1 cellular context compared by ENCODE assay signal in the genomic region with DNA sequence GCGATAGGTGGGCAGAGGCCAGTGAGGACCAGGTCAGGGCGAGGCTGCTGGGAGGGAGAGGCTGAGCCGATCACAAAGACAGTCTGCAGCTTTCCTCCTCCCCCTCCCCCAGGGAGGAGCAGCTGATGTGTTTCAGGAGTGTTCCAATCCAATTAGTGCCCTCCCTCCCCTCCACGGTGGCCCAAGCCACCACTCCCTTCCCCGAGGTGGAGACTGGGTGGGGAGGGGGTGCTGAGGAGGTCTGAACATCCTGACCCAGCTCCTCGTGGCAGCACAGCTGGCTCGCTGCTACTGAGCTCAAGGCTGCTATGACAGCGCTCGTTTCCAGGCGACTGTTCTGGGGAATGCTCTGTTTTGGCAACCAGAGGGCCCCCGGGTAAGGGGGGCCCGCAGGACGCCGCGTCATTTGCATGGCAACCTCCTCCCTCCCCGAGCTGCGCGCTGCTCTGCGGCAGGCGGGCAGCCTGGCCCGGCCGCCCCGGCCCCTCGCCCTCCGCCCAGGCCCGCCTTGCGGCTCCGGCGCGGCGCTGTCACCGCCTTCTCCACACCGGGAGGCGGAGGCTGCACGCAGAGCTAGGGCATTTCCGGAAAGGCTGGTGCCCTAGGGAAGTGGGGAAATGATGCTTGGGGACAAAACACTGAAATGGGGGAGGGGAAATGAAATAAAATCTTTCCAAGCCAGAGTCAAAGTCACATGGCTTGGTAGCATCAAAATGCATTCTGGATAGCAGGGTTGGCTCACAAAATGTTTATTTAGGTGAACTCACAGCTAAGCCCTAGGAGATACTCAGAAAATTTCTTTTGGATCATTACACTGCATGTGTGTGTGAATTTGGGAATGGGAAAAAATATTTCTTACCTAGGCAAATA.
TF ChIP-seq lines count a peak whose summit lies in the region.

No MANE protein-coding gene starts in this region.

TF ChIP-seq in K562, 482 proteins besides CTCF, POLR2A, EP300 and RAD21 (continued from another document and continues in another):
- TF ChIP-seq, protein P1, sequence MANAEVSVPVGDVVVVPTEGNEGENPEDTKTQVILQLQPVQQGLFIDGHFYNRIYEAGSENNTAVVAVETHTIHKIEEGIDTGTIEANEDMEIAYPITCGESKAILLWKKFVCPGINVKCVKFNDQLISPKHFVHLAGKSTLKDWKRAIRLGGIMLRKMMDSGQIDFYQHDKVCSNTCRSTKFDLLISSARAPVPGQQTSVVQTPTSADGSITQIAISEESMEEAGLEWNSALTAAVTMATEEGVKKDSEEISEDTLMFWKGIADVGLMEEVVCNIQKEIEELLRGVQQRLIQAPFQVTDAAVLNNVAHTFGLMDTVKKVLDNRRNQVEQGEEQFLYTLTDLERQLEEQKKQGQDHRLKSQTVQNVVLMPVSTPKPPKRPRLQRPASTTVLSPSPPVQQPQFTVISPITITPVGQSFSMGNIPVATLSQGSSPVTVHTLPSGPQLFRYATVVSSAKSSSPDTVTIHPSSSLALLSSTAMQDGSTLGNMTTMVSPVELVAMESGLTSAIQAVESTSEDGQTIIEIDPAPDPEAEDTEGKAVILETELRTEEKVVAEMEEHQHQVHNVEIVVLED (CRISPR knock-in tag; IDR thresholded peaks at IDR 0.05): peak; percentile 22; the same call in 1 of the 2 replicates
- TF ChIP-seq, protein P2, sequence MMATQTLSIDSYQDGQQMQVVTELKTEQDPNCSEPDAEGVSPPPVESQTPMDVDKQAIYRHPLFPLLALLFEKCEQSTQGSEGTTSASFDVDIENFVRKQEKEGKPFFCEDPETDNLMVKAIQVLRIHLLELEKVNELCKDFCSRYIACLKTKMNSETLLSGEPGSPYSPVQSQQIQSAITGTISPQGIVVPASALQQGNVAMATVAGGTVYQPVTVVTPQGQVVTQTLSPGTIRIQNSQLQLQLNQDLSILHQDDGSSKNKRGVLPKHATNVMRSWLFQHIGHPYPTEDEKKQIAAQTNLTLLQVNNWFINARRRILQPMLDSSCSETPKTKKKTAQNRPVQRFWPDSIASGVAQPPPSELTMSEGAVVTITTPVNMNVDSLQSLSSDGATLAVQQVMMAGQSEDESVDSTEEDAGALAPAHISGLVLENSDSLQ (IDR thresholded peaks at IDR 0.05): 0 out of 2 replicates have a peak, but pooled peaks have one; percentile 49
- TF ChIP-seq KAT7 (CRISPR knock-in tag; IDR thresholded peaks at IDR 0.05; ENCODE audit: borderline replicate concordance) (0 out of 2 replicates have a peak, but pooled peaks have one; percentile 21), YBX1 (IDR thresholded peaks at IDR 0.05) (no peak), HMGN3 (IDR thresholded peaks at IDR 0.05; ENCODE audit: borderline replicate concordance, extremely low read depth, insufficient read length, low read depth, low read length) (peak; percentile 97), ESRRA (IDR thresholded peaks at IDR 0.05; ENCODE audit: borderline replicate concordance, low read depth) (peak; percentile 57; the same call in 1 of the 2 replicates), ZNF589 (CRISPR knock-in tag; IDR thresholded peaks at IDR 0.05; ENCODE audit: low read depth) (no peak), ZBED1 (IDR thresholded peaks at IDR 0.05) (no peak), TAF9B (IDR thresholded peaks at IDR 0.05; ENCODE audit: partially characterized antibody) (no peak), NONO (IDR thresholded peaks at IDR 0.05; ENCODE audit: low read depth in 2 of 2, low read length in 1 of 2) (peak in 1 of 2 experiments; percentile 77; a peak in 1 of 4 replicates), SAP30 (IDR thresholded peaks at IDR 0.05; ENCODE audit: borderline replicate concordance, insufficient read depth, low read depth, low read length, poor library complexity, severe bottlenecking) (peak; percentile 65), CREB1 (IDR thresholded peaks at IDR 0.05) (0 out of 2 replicates have a peak, but pooled peaks have one; percentile 50), CREB1 (CRISPR knock-in tag; IDR thresholded peaks at IDR 0.05) (peak; percentile 45; the same call in 1 of the 2 replicates), KDM2B (CRISPR knock-in tag; IDR thresholded peaks at IDR 0.05) (no peak), ATF7 (IDR thresholded peaks at IDR 0.05) (peak; percentile 64; the same call in 1 of the 2 replicates), CHD2 (IDR thresholded peaks at IDR 0.05; ENCODE audit: low read depth, low read length) (peak; percentile 8; the same call in 1 of the 2 replicates)
- TF ChIP-seq, protein P3, sequence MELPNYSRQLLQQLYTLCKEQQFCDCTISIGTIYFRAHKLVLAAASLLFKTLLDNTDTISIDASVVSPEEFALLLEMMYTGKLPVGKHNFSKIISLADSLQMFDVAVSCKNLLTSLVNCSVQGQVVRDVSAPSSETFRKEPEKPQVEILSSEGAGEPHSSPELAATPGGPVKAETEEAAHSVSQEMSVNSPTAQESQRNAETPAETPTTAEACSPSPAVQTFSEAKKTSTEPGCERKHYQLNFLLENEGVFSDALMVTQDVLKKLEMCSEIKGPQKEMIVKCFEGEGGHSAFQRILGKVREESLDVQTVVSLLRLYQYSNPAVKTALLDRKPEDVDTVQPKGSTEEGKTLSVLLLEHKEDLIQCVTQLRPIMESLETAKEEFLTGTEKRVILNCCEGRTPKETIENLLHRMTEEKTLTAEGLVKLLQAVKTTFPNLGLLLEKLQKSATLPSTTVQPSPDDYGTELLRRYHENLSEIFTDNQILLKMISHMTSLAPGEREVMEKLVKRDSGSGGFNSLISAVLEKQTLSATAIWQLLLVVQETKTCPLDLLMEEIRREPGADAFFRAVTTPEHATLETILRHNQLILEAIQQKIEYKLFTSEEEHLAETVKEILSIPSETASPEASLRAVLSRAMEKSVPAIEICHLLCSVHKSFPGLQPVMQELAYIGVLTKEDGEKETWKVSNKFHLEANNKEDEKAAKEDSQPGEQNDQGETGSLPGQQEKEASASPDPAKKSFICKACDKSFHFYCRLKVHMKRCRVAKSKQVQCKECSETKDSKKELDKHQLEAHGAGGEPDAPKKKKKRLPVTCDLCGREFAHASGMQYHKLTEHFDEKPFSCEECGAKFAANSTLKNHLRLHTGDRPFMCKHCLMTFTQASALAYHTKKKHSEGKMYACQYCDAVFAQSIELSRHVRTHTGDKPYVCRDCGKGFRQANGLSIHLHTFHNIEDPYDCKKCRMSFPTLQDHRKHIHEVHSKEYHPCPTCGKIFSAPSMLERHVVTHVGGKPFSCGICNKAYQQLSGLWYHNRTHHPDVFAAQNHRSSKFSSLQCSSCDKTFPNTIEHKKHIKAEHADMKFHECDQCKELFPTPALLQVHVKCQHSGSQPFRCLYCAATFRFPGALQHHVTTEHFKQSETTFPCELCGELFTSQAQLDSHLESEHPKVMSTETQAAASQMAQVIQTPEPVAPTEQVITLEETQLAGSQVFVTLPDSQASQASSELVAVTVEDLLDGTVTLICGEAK (IDR thresholded peaks at IDR 0.05): peak; percentile 37
- TF ChIP-seq, protein P3 (CRISPR knock-in tag; IDR thresholded peaks at IDR 0.05): no peak
- TF ChIP-seq, protein P4, sequence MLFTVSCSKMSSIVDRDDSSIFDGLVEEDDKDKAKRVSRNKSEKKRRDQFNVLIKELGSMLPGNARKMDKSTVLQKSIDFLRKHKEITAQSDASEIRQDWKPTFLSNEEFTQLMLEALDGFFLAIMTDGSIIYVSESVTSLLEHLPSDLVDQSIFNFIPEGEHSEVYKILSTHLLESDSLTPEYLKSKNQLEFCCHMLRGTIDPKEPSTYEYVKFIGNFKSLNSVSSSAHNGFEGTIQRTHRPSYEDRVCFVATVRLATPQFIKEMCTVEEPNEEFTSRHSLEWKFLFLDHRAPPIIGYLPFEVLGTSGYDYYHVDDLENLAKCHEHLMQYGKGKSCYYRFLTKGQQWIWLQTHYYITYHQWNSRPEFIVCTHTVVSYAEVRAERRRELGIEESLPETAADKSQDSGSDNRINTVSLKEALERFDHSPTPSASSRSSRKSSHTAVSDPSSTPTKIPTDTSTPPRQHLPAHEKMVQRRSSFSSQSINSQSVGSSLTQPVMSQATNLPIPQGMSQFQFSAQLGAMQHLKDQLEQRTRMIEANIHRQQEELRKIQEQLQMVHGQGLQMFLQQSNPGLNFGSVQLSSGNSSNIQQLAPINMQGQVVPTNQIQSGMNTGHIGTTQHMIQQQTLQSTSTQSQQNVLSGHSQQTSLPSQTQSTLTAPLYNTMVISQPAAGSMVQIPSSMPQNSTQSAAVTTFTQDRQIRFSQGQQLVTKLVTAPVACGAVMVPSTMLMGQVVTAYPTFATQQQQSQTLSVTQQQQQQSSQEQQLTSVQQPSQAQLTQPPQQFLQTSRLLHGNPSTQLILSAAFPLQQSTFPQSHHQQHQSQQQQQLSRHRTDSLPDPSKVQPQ (CRISPR knock-in tag; IDR thresholded peaks at IDR 0.05; ENCODE audit: borderline replicate concordance): no peak
- TF ChIP-seq, protein P5, sequence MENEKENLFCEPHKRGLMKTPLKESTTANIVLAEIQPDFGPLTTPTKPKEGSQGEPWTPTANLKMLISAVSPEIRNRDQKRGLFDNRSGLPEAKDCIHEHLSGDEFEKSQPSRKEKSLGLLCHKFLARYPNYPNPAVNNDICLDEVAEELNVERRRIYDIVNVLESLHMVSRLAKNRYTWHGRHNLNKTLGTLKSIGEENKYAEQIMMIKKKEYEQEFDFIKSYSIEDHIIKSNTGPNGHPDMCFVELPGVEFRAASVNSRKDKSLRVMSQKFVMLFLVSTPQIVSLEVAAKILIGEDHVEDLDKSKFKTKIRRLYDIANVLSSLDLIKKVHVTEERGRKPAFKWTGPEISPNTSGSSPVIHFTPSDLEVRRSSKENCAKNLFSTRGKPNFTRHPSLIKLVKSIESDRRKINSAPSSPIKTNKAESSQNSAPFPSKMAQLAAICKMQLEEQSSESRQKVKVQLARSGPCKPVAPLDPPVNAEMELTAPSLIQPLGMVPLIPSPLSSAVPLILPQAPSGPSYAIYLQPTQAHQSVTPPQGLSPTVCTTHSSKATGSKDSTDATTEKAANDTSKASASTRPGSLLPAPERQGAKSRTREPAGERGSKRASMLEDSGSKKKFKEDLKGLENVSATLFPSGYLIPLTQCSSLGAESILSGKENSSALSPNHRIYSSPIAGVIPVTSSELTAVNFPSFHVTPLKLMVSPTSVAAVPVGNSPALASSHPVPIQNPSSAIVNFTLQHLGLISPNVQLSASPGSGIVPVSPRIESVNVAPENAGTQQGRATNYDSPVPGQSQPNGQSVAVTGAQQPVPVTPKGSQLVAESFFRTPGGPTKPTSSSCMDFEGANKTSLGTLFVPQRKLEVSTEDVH (IDR thresholded peaks at IDR 0.05; ENCODE audit: low read depth, partially characterized antibody): no peak
- TF ChIP-seq, protein P6, sequence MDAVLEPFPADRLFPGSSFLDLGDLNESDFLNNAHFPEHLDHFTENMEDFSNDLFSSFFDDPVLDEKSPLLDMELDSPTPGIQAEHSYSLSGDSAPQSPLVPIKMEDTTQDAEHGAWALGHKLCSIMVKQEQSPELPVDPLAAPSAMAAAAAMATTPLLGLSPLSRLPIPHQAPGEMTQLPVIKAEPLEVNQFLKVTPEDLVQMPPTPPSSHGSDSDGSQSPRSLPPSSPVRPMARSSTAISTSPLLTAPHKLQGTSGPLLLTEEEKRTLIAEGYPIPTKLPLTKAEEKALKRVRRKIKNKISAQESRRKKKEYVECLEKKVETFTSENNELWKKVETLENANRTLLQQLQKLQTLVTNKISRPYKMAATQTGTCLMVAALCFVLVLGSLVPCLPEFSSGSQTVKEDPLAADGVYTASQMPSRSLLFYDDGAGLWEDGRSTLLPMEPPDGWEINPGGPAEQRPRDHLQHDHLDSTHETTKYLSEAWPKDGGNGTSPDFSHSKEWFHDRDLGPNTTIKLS (IDR thresholded peaks at IDR 0.05; ENCODE audit: borderline replicate concordance, low read depth): peak; percentile 70
- TF ChIP-seq, protein P7, sequence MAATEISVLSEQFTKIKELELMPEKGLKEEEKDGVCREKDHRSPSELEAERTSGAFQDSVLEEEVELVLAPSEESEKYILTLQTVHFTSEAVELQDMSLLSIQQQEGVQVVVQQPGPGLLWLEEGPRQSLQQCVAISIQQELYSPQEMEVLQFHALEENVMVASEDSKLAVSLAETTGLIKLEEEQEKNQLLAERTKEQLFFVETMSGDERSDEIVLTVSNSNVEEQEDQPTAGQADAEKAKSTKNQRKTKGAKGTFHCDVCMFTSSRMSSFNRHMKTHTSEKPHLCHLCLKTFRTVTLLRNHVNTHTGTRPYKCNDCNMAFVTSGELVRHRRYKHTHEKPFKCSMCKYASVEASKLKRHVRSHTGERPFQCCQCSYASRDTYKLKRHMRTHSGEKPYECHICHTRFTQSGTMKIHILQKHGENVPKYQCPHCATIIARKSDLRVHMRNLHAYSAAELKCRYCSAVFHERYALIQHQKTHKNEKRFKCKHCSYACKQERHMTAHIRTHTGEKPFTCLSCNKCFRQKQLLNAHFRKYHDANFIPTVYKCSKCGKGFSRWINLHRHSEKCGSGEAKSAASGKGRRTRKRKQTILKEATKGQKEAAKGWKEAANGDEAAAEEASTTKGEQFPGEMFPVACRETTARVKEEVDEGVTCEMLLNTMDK (IDR thresholded peaks at IDR 0.05; ENCODE audit: borderline replicate concordance, insufficient read depth, low read depth, low read length, poor library complexity, severe bottlenecking): peak; percentile 9
- TF ChIP-seq, protein P8, sequence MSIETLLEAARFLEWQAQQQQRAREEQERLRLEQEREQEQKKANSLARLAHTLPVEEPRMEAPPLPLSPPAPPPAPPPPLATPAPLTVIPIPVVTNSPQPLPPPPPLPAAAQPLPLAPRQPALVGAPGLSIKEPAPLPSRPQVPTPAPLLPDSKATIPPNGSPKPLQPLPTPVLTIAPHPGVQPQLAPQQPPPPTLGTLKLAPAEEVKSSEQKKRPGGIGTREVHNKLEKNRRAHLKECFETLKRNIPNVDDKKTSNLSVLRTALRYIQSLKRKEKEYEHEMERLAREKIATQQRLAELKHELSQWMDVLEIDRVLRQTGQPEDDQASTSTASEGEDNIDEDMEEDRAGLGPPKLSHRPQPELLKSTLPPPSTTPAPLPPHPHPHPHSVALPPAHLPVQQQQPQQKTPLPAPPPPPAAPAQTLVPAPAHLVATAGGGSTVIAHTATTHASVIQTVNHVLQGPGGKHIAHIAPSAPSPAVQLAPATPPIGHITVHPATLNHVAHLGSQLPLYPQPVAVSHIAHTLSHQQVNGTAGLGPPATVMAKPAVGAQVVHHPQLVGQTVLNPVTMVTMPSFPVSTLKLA (conservative IDR thresholded peaks at IDR 0.05): peak; percentile 48 to 86; a peak in 3 of 4 replicates
